ENCODE assay signal across 14 cellular contexts in genomic region chr7:112990619-112991018, GRCh38.
A peak's percentile ranks its signal among the peaks of the same experiment; 100 is the strongest.
DNase-seq lines count a peak whose midpoint lies in the region; ATAC-seq and TF ChIP-seq lines count a peak whose summit lies in the region.
"Had no signal": no experiment of that assay in that cellular context is flagged by ENCODE, and none has a peak within 500 bp of the region (broad histone marks: within the 10 kb centered on the region; RNA-seq: fewer than 3 reads in every experiment).

No MANE protein-coding gene starts in this region.

- ATAC-seq in WTC11 (0 out of 2 replicates have a peak, but pooled peaks have one; percentile 39), left ventricle myocardium superior (peak; percentile 9), GM19035 (IDR thresholded peaks at IDR 0.05; ENCODE audit: unreplicated experiment) (no peak)

- CTCF ChIA-PET in WTC11 (lab: Charles Lee), result interaction anchor here (0.6 kb wide), 1 partner anchor 23 kb away, joined by 3 read pairs; no protein-coding TSS in a partner anchor

- H3K27me3 ChIP-seq in ACC112 (ENCODE audit: insufficient read depth, low read length), result no peaks in the 10 kb centered on the region
- H3K27me3 ChIP-seq: suprapubic skin had no signal

- POLR2A ChIA-PET in WTC11 (lab: Charles Lee), result no interaction called here

- DNase-seq in HFFc6 (peak; percentile 43), WTC11 (ENCODE audit: low spot score) (no peak), left ventricle myocardium superior (no peak), foreskin melanocyte (no peak), superior temporal gyrus (ENCODE audit: extremely low spot score) (no peak)
- no peak for DNase-seq in effector CD8-positive, alpha-beta T cell (lab: John Stamatoyannopoulos, UW)
- DNase-seq: activated naive CD4-positive, alpha-beta T cell treated with anti-CD3 and anti-CD28 coated beads for 36 hours; NK-92 treated with Interleukin-12 subunit alpha and Interleukin-12 subunit beta, amount 100 ng/mL, for 24 hours; WERI-Rb-1 had no signal

- peak overlapping the region; percentile 1; the same call in 1 of the 2 replicates for H3K27ac ChIP-seq in ACC112 (ENCODE audit: low read depth, low read length)
- H3K27ac ChIP-seq: parathyroid adenoma, SK-N-MC, suprapubic skin, WERI-Rb-1 had no signal

- H3K4me1 ChIP-seq in ACC112 (ENCODE audit: control insufficient read depth, insufficient read depth, low read length, unreplicated experiment), result peaks cover 67% of the 10 kb centered on the region
- H3K4me1 ChIP-seq: parathyroid adenoma, suprapubic skin had no signal

- H3K9me3 Mint-ChIP-seq in HFFc6 (no peaks in the 10 kb centered on the region), WTC11 (no peaks in the 10 kb centered on the region)
- H3K9me3 Mint-ChIP-seq: activated naive CD4-positive, alpha-beta T cell treated with anti-CD3 and anti-CD28 coated beads for 36 hours had no signal

- no peak overlapping the region for H3K4me3 ChIP-seq in ACC112 (ENCODE audit: low read depth, low read length)
- H3K4me3 ChIP-seq: SK-N-MC, suprapubic skin had no signal

- H3K36me3 ChIP-seq in ACC112 (ENCODE audit: insufficient read depth, low read length), result no peaks in the 10 kb centered on the region
- H3K36me3 ChIP-seq: suprapubic skin, WERI-Rb-1 had no signal

- intact Hi-C loops in left ventricle myocardium superior (cut with micrococcal nuclease), result no loop called here

- H3K27me3 Mint-ChIP-seq in HFFc6 (ENCODE audit: insufficient read depth) (peaks cover 2% of the 10 kb centered on the region; the same call in 1 of the 2 replicates), WTC11 (ENCODE audit: low read depth) (no peaks in the 10 kb centered on the region)

- peaks cover 9% of the 10 kb centered on the region for H3K79me2 ChIP-seq in ACC112 (ENCODE audit: control insufficient read depth, insufficient read depth, low read length, unreplicated experiment)
- H3K79me2 ChIP-seq: parathyroid adenoma had no signal

- H3K36me3 Mint-ChIP-seq in HFFc6 (ENCODE audit: low read depth), result peaks cover 21% of the 10 kb centered on the region
- H3K36me3 Mint-ChIP-seq in WTC11, result no peaks in the 10 kb centered on the region

- H2AFZ ChIP-seq in ACC112 (ENCODE audit: low read length, unreplicated experiment), result peak overlapping the region; percentile 2
- H2AFZ ChIP-seq: parathyroid adenoma had no signal

- TF ChIP-seq CTCF in HFFc6 (IDR thresholded peaks at IDR 0.05), result no peak
- TF ChIP-seq CTCF in WTC11 (IDR thresholded peaks at IDR 0.05), result no peak

- H3K4me1 Mint-ChIP-seq in HFFc6 (ENCODE audit: low read depth) (peaks cover 29% of the 10 kb centered on the region), WTC11 (peaks cover 25% of the 10 kb centered on the region)

- H3K4me3 Mint-ChIP-seq in HFFc6 (peak overlapping the region; percentile 33), WTC11 (no peak overlapping the region)
- H3K4me3 Mint-ChIP-seq: activated naive CD4-positive, alpha-beta T cell treated with anti-CD3 and anti-CD28 coated beads for 36 hours had no signal

- peak overlapping the region; percentile 58 for H3K27ac Mint-ChIP-seq in HFFc6
- H3K27ac Mint-ChIP-seq in WTC11, result 0 out of 2 replicates have a peak overlapping the region, but pooled peaks have one; percentile 9
- H3K27ac Mint-ChIP-seq: activated naive CD4-positive, alpha-beta T cell treated with anti-CD3 and anti-CD28 coated beads for 36 hours had no signal

TF ChIP-seq in WTC11, 78 proteins besides CTCF, POLR2A, EP300 and RAD21 (continues in another document):
- no peak for TF ChIP-seq MLX (CRISPR knock-in tag; IDR thresholded peaks at IDR 0.05)
- TF ChIP-seq AR (CRISPR knock-in tag; IDR thresholded peaks at IDR 0.05), result no peak
- TF ChIP-seq KAT7 (CRISPR knock-in tag; IDR thresholded peaks at IDR 0.05; ENCODE audit: borderline replicate concordance), result no peak
- no peak for TF ChIP-seq NR3C1 (CRISPR knock-in tag; conservative IDR thresholded peaks at IDR 0.05; ENCODE audit: low read depth)
- TF ChIP-seq ETV6 (CRISPR knock-in tag; IDR thresholded peaks at IDR 0.05), result no peak
- no peak for TF ChIP-seq ZNF281 (CRISPR knock-in tag; IDR thresholded peaks at IDR 0.05)
- TF ChIP-seq ZNF416 (CRISPR knock-in tag; IDR thresholded peaks at IDR 0.05), result no peak
- TF ChIP-seq FOXJ3 (CRISPR knock-in tag; IDR thresholded peaks at IDR 0.05; ENCODE audit: borderline replicate concordance), result no peak
- no peak for TF ChIP-seq NFATC4 (CRISPR knock-in tag; IDR thresholded peaks at IDR 0.05)
- TF ChIP-seq ESRRA (CRISPR knock-in tag; IDR thresholded peaks at IDR 0.05; ENCODE audit: borderline replicate concordance), result no peak
- TF ChIP-seq GTF2I (CRISPR knock-in tag; conservative IDR thresholded peaks at IDR 0.05), result no peak
- TF ChIP-seq TEAD1 (CRISPR knock-in tag; IDR thresholded peaks at IDR 0.05), result no peak
- TF ChIP-seq RELA (CRISPR knock-in tag; IDR thresholded peaks at IDR 0.05; ENCODE audit: borderline replicate concordance), result no peak
- no peak for TF ChIP-seq E2F1 (CRISPR knock-in tag; IDR thresholded peaks at IDR 0.05)
- TF ChIP-seq ZMAT4 (CRISPR knock-in tag; IDR thresholded peaks at IDR 0.05), result no peak
- no peak for TF ChIP-seq CDX4 (CRISPR knock-in tag; IDR thresholded peaks at IDR 0.05; ENCODE audit: borderline replicate concordance)
